ENCODE assay signal across 1 cellular context in the genomic region with DNA sequence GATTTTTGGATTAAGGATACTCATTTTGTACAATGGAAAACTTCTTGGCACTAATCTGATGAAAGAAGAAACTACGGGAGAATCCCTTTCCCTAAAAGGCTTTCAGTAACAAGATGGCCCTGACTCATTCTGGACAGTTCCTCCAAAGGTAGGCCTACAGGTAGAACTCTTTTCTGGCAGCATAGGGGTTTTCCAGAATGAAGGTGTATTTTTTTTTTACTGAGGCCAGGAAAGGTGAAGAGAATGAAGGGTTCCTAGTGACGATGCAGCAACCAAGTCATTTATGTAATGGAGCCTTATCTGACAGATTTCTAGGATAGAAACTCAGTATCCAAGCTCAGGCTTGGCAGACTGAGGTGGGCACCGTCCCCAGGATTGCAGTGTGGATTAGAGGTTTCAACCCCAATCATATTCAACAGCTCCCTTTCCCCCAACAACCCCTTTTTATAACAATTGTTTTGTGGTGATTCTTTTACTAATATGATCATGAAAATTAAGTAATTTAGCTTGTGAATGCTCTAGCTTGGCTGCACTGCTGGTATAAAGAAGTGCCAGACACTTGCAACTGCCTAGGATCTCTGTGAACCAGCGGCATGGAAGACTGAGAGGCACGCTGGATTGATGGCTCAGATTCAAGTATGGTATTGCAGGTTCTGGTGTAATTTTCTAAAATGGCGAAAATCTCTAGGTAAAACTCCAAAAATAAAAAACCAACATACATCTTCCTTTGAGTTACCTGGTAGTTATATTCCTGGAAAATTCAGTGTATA.
TF ChIP-seq lines count a peak whose summit lies in the region.

No MANE protein-coding gene starts in this region.

TF ChIP-seq in HCT116, 20 proteins besides CTCF, POLR2A, EP300 and RAD21 (continued from another document):
- TF ChIP-seq REST (IDR thresholded peaks at IDR 0.05; ENCODE audit: low read depth) (no peak), JUND (IDR thresholded peaks at IDR 0.05) (no peak), YY1 (IDR thresholded peaks at IDR 0.05; ENCODE audit: extremely low read depth, insufficient replicate concordance, low read depth, low read length) (no peak), EZH2 (IDR thresholded peaks at IDR 0.05) (no peak), SP1 (IDR thresholded peaks at IDR 0.05; ENCODE audit: low read depth) (no peak), EZH2phosphoT487 (IDR thresholded peaks at IDR 0.05; ENCODE audit: borderline replicate concordance) (no peak), ZNF274 (IDR thresholded peaks at IDR 0.05; ENCODE audit: low read depth, low read length) (no peak), ELF1 (IDR thresholded peaks at IDR 0.05; ENCODE audit: borderline replicate concordance, low read depth) (no peak)
- TF ChIP-seq, protein P1, sequence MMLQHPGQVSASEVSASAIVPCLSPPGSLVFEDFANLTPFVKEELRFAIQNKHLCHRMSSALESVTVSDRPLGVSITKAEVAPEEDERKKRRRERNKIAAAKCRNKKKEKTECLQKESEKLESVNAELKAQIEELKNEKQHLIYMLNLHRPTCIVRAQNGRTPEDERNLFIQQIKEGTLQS (IDR thresholded peaks at IDR 0.05) = no peak
